ENCODE assay signal across 1 cellular context in the genomic region with DNA sequence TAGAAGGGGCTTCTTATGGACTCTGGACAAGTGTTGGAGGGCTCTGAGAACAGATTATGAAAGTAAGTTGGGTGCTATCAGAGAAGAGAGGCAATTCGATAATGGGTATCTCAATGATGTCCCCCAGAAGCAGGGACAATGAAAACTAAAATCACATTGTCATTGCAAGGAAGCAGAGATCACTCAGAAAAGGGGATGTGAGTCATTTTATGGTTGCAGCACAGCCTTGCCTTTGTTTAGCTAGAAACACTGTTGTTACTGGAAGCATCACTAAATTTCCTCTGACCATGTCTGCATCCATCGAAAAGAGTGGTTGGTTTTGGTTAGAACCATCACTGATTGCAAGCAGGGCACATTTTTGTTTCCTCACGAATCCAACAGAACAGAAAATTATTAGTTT.
TF ChIP-seq lines count a peak whose summit lies in the region.

No MANE protein-coding gene starts in this region.

TF ChIP-seq in GM23338, 12 proteins besides CTCF, POLR2A, EP300 and RAD21 (continued from another document):
- TF ChIP-seq, protein P1, sequence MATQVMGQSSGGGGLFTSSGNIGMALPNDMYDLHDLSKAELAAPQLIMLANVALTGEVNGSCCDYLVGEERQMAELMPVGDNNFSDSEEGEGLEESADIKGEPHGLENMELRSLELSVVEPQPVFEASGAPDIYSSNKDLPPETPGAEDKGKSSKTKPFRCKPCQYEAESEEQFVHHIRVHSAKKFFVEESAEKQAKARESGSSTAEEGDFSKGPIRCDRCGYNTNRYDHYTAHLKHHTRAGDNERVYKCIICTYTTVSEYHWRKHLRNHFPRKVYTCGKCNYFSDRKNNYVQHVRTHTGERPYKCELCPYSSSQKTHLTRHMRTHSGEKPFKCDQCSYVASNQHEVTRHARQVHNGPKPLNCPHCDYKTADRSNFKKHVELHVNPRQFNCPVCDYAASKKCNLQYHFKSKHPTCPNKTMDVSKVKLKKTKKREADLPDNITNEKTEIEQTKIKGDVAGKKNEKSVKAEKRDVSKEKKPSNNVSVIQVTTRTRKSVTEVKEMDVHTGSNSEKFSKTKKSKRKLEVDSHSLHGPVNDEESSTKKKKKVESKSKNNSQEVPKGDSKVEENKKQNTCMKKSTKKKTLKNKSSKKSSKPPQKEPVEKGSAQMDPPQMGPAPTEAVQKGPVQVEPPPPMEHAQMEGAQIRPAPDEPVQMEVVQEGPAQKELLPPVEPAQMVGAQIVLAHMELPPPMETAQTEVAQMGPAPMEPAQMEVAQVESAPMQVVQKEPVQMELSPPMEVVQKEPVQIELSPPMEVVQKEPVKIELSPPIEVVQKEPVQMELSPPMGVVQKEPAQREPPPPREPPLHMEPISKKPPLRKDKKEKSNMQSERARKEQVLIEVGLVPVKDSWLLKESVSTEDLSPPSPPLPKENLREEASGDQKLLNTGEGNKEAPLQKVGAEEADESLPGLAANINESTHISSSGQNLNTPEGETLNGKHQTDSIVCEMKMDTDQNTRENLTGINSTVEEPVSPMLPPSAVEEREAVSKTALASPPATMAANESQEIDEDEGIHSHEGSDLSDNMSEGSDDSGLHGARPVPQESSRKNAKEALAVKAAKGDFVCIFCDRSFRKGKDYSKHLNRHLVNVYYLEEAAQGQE (IDR thresholded peaks at IDR 0.05; ENCODE audit: unreplicated experiment) = no peak
- TF ChIP-seq EZH2phosphoT487 (IDR thresholded peaks at IDR 0.05; ENCODE audit: unreplicated experiment) (no peak), NANOG (IDR thresholded peaks at IDR 0.05; ENCODE audit: borderline replicate concordance) (no peak), EZH2 (IDR thresholded peaks at IDR 0.05; ENCODE audit: low read depth, unreplicated experiment) (no peak), POLR2AphosphoS5 (IDR thresholded peaks at IDR 0.05; ENCODE audit: low read depth) (no peak), ZNF331 (CRISPR knock-in tag; IDR thresholded peaks at IDR 0.05; ENCODE audit: low read depth) (no peak), ZNF114 (CRISPR knock-in tag; IDR thresholded peaks at IDR 0.05) (no peak), CREB1 (CRISPR knock-in tag; IDR thresholded peaks at IDR 0.05; ENCODE audit: low read depth) (no peak), STAT1 (IDR thresholded peaks at IDR 0.05; ENCODE audit: unreplicated experiment) (no peak)
- TF ChIP-seq, protein P2, sequence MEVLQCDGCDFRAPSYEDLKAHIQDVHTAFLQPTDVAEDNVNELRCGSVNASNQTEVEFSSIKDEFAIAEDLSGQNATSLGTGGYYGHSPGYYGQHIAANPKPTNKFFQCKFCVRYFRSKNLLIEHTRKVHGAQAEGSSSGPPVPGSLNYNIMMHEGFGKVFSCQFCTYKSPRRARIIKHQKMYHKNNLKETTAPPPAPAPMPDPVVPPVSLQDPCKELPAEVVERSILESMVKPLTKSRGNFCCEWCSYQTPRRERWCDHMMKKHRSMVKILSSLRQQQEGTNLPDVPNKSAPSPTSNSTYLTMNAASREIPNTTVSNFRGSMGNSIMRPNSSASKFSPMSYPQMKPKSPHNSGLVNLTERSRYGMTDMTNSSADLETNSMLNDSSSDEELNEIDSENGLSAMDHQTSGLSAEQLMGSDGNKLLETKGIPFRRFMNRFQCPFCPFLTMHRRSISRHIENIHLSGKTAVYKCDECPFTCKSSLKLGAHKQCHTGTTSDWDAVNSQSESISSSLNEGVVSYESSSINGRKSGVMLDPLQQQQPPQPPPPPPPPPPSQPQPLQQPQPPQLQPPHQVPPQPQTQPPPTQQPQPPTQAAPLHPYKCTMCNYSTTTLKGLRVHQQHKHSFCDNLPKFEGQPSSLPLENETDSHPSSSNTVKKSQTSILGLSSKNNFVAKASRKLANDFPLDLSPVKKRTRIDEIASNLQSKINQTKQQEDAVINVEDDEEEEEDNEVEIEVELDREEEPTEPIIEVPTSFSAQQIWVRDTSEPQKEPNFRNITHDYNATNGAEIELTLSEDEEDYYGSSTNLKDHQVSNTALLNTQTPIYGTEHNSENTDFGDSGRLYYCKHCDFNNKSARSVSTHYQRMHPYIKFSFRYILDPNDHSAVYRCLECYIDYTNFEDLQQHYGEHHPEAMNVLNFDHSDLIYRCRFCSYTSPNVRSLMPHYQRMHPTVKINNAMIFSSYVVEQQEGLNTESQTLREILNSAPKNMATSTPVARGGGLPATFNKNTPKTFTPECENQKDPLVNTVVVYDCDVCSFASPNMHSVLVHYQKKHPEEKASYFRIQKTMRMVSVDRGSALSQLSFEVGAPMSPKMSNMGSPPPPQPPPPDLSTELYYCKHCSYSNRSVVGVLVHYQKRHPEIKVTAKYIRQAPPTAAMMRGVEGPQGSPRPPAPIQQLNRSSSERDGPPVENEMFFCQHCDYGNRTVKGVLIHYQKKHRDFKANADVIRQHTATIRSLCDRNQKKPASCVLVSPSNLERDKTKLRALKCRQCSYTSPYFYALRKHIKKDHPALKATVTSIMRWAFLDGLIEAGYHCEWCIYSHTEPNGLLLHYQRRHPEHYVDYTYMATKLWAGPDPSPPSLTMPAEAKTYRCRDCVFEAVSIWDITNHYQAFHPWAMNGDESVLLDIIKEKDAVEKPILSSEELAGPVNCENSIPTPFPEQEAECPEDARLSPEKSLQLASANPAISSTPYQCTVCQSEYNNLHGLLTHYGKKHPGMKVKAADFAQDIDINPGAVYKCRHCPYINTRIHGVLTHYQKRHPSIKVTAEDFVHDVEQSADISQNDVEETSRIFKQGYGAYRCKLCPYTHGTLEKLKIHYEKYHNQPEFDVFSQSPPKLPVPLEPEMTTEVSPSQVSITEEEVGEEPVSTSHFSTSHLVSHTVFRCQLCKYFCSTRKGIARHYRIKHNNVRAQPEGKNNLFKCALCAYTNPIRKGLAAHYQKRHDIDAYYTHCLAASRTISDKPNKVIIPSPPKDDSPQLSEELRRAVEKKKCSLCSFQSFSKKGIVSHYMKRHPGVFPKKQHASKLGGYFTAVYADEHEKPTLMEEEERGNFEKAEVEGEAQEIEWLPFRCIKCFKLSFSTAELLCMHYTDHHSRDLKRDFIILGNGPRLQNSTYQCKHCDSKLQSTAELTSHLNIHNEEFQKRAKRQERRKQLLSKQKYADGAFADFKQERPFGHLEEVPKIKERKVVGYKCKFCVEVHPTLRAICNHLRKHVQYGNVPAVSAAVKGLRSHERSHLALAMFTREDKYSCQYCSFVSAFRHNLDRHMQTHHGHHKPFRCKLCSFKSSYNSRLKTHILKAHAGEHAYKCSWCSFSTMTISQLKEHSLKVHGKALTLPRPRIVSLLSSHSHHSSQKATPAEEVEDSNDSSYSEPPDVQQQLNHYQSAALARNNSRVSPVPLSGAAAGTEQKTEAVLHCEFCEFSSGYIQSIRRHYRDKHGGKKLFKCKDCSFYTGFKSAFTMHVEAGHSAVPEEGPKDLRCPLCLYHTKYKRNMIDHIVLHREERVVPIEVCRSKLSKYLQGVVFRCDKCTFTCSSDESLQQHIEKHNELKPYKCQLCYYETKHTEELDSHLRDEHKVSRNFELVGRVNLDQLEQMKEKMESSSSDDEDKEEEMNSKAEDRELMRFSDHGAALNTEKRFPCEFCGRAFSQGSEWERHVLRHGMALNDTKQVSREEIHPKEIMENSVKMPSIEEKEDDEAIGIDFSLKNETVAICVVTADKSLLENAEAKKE (CRISPR knock-in tag; IDR thresholded peaks at IDR 0.05) = no peak
